ENCODE assay signal across 13 cellular contexts in genomic region chr6:166173292-166173951, GRCh38. TPM values are rescaled to one million over a fixed set of nuclear protein-coding genes. Genes with fewer than 3 reads are reported as not detected.
DNase-seq lines count a peak whose midpoint lies in the region; ATAC-seq and TF ChIP-seq lines count a peak whose summit lies in the region.
"Had no signal": no experiment of that assay in that cellular context is flagged by ENCODE, and none has a peak within 500 bp of the region (broad histone marks: within the 10 kb centered on the region; RNA-seq: fewer than 3 reads in every experiment).

No MANE protein-coding gene starts in this region.

- H3K4me3 ChIP-seq in NB4 (ENCODE audit: low read depth, low read length) (peak overlapping the region; percentile 53), endodermal cell (ENCODE audit: low read length) (no peak overlapping the region), transverse colon (no peak overlapping the region)
- H3K4me3 ChIP-seq: sigmoid colon had no signal

- H3K27me3 Mint-ChIP-seq in endodermal cell (ENCODE audit: insufficient read depth): peaks cover 4% of the 10 kb centered on the region

- DNase-seq in CMK (ENCODE audit: low read depth) (peak; percentile 3), NB4 (ENCODE audit: low read depth) (peak; percentile 93), endodermal cell (peak; percentile 91), NCI-H1694 treated with DMSO at 0.1 percent for 48 hours (lab: John Stamatoyannopoulos, UW) (no peak), transverse colon (no peak), activated gamma-delta T cell treated with Interleukin-2 at 50 U/mL for 16 hours (no peak)
- DNase-seq: activated T-cell treated with anti-CD3 and anti-CD28 coated beads, Interleukin-2, amount 50 U/mL, for 72 hours; DMS 273 treated with DMSO at 0.1 percent for 48 hours; HCEC 1CT; sigmoid colon had no signal

- H3K4me1 Mint-ChIP-seq in endodermal cell: peaks cover 12% of the 10 kb centered on the region

- TF ChIP-seq EP300 in transverse colon (IDR thresholded peaks at IDR 0.05; ENCODE audit: low read depth): no peak

- ATAC-seq in GM19467 (IDR thresholded peaks at IDR 0.05; ENCODE audit: unreplicated experiment) (peak; percentile 35), HG02884 (IDR thresholded peaks at IDR 0.05; ENCODE audit: unreplicated experiment) (no peak)
- ATAC-seq: activated T-cell treated with anti-CD3 and anti-CD28 coated beads, Interleukin-2, amount 50 U/mL, for 72 hours had no signal

- no peak overlapping the region for H3K27ac Mint-ChIP-seq in endodermal cell
- H3K27ac Mint-ChIP-seq: activated T-cell treated with anti-CD3 and anti-CD28 coated beads, Interleukin-2, amount 50 U/mL, for 72 hours had no signal

- in situ Hi-C loops in transverse colon (cut with MboI; ENCODE audit: low pct_ligation_motif_present in 1 of 4, low pct_unique_long_range_greater_than_20kb in 1 of 4, low sequenced_read_pairs in 3 of 4): no loop called here

- H3K27ac ChIP-seq in endodermal cell (ENCODE audit: low read depth, low read length) (no peak overlapping the region), transverse colon (no peak overlapping the region)
- H3K27ac ChIP-seq: sigmoid colon had no signal

- H3K9me3 ChIP-seq in endodermal cell (ENCODE audit: control insufficient read depth, low read length): no peaks in the 10 kb centered on the region
- no peaks in the 10 kb centered on the region for H3K9me3 ChIP-seq in transverse colon
- H3K9me3 ChIP-seq: sigmoid colon had no signal

- no peak for TF ChIP-seq POLR2A in NB4 (IDR thresholded peaks at IDR 0.05; ENCODE audit: extremely low read depth, insufficient read length)
- TF ChIP-seq POLR2A in transverse colon (IDR thresholded peaks at IDR 0.05): no peak

- peaks cover under 1% of the 10 kb centered on the region for H3K4me1 ChIP-seq in endodermal cell (ENCODE audit: control insufficient read depth, insufficient read depth, low read length)
- H3K4me1 ChIP-seq in transverse colon: peaks cover 0 to 16% (median 7%) of the 10 kb centered on the region in 4 donors

- H3K9ac ChIP-seq in endodermal cell (ENCODE audit: extremely low read depth, low read length, poor library complexity, severe bottlenecking): no peak overlapping the region

- no peaks in the 10 kb centered on the region for H3K36me3 Mint-ChIP-seq in endodermal cell (ENCODE audit: low read depth)

- 20 to 27% methylated on average over 8 to 9 of the region's 9 CpGs for WGBS in endodermal cell (ENCODE audit: insufficient coverage in 1 of 2, insufficient read length in 1 of 2), 2 experiments
- 10 to 11% methylated on average over 6 to 9 of the region's 9 CpGs for WGBS in transverse colon (ENCODE audit: low coverage in 1 of 2), 2 donors

- H3K36me3 ChIP-seq in endodermal cell (ENCODE audit: control insufficient read depth, insufficient read depth, low read length) (no peaks in the 10 kb centered on the region), transverse colon (no peaks in the 10 kb centered on the region)
- H3K36me3 ChIP-seq: sigmoid colon had no signal

- H3K4me3 Mint-ChIP-seq in endodermal cell: no peak overlapping the region
- H3K4me3 Mint-ChIP-seq: activated T-cell treated with anti-CD3 and anti-CD28 coated beads, Interleukin-2, amount 50 U/mL, for 72 hours had no signal

- no peak for TF ChIP-seq CTCF in NB4 (IDR thresholded peaks at IDR 0.05; ENCODE audit: low read depth, low read length)
- peak; percentile 22 for TF ChIP-seq CTCF in endodermal cell (conservative IDR thresholded peaks at IDR 0.05)
- no peak for TF ChIP-seq CTCF in transverse colon (IDR thresholded peaks at IDR 0.05)

- intact Hi-C loops in transverse colon (cut with DNase I; ENCODE audit: low total_unique reads): no loop called here

- peaks cover 11% of the 10 kb centered on the region for H3K9me3 Mint-ChIP-seq in endodermal cell
- H3K9me3 Mint-ChIP-seq: activated T-cell treated with anti-CD3 and anti-CD28 coated beads, Interleukin-2, amount 50 U/mL, for 72 hours had no signal

- peaks cover 40% of the 10 kb centered on the region for H3K27me3 ChIP-seq in endodermal cell (ENCODE audit: control insufficient read depth, insufficient read depth, low read length, poor library complexity, severe bottlenecking)
- peaks cover 61% of the 10 kb centered on the region for H3K27me3 ChIP-seq in transverse colon

RNA-seq across cellular contexts. Expression of gene TBXT, which starts 5.8 kb away (rescaled TPM):
- total RNA-seq in endodermal cell (1 to 10 TPM; 2.3 TPM), transverse colon (not detected)
- 2.2 TPM for polyA plus RNA-seq in endodermal cell (2013, experiment 1 of 2)
- 1.1 TPM for polyA plus RNA-seq in endodermal cell (2013, experiment 2 of 2)
- total RNA-seq: activated T-cell treated with anti-CD3 and anti-CD28 coated beads, Interleukin-2, amount 50 U/mL, for 72 hours; kidney epithelial cell; sigmoid colon had no signal
- polyA plus RNA-seq: sigmoid colon had no signal

Comparison
In these comparisons a context has a peak if more than half of its experiments do, and no peak if none do; other contexts are left out.
1. DNase-seq: peak in CMK (single experiment), NB4 (single experiment) and endodermal cell (single experiment); none in NCI-H1694 treated with DMSO at 0.1 percent for 48 hours (single experiment), transverse colon (single experiment) and activated gamma-delta T cell treated with Interleukin-2 at 50 U/mL for 16 hours (single experiment).